Comparison of ENCODE assay signal across 1 cellular context in genomic region chr16:57970971-57971370, GRCh38.
TF ChIP-seq lines count a peak whose summit lies in the region.

Gene CNGB1, minus strand, starts transcription at chr16:57971128. Its CDS starts 3,842 bp downstream, at chr16:57967286.

TF ChIP-seq in HepG2, 621 proteins besides CTCF, POLR2A, EP300 and RAD21:
- TF ChIP-seq DNMT3B (CRISPR knock-in tag; conservative IDR thresholded peaks at IDR 0.05): no peak
- TF ChIP-seq ASH2L (IDR thresholded peaks at IDR 0.05; ENCODE audit: insufficient read length, low read depth, low read length): no peak
- TF ChIP-seq MAFG (CRISPR knock-in tag; IDR thresholded peaks at IDR 0.05): no peak
- no peak for TF ChIP-seq ZNF253 (CRISPR knock-in tag; IDR thresholded peaks at IDR 0.05; ENCODE audit: borderline replicate concordance)
- TF ChIP-seq POGK (CRISPR knock-in tag; conservative IDR thresholded peaks at IDR 0.05): no peak
- TF ChIP-seq ZNF317 (CRISPR knock-in tag; IDR thresholded peaks at IDR 0.05): no peak
- TF ChIP-seq BHLHE40 (IDR thresholded peaks at IDR 0.05; ENCODE audit: low read length): no peak
- no peak for TF ChIP-seq GMEB2 (CRISPR knock-in tag; IDR thresholded peaks at IDR 0.05; ENCODE audit: low read depth)
- no peak for TF ChIP-seq REXO4 (CRISPR knock-in tag; IDR thresholded peaks at IDR 0.05; ENCODE audit: borderline replicate concordance)
- no peak for TF ChIP-seq KAT7 (CRISPR knock-in tag; IDR thresholded peaks at IDR 0.05; ENCODE audit: borderline replicate concordance)
- TF ChIP-seq CEBPZ (IDR thresholded peaks at IDR 0.05; ENCODE audit: low read length): no peak
- TF ChIP-seq ZBTB37 (CRISPR knock-in tag; IDR thresholded peaks at IDR 0.05): no peak
